In genomic region chr6:113009682-113010081, GRCh38 we compare ENCODE assay signal across 27 cellular contexts.
A peak's percentile ranks its signal among the peaks of the same experiment; 100 is the strongest.
DNase-seq lines count a peak whose midpoint lies in the region; ATAC-seq and TF ChIP-seq lines count a peak whose summit lies in the region.
"Had no signal": no experiment of that assay in that cellular context is flagged by ENCODE, and none has a peak within 500 bp of the region (broad histone marks: within the 10 kb centered on the region; RNA-seq: fewer than 3 reads in every experiment).

No MANE protein-coding gene starts in this region.

- H3K9ac ChIP-seq in mesenchymal stem cell (ENCODE audit: low read length) (peak overlapping the region; percentile 37), neural progenitor cell (no peak overlapping the region)

- H3K14ac ChIP-seq in mesenchymal stem cell (ENCODE audit: low read length in 2 of 2): no peak overlapping the region

- H3K4me3 Mint-ChIP-seq in HFFc6 (no peak overlapping the region), neural progenitor cell (no peak overlapping the region)
- H3K4me3 Mint-ChIP-seq: B cell; CD8-positive, alpha-beta memory T cell; endodermal cell; stimulated activated effector memory CD8-positive, alpha-beta T cell treated with anti-CD3 and anti-CD28 coated beads, Interleukin-12 subunit alpha, Interleukin-12 subunit beta, amount 100 ng/mL, for 72 hours had no signal

- peak overlapping the region; percentile 19; the same call in 1 of the 2 replicates for H3K27ac Mint-ChIP-seq in HFFc6
- no peak overlapping the region for H3K27ac Mint-ChIP-seq in neural progenitor cell
- H3K27ac Mint-ChIP-seq: B cell; CD8-positive, alpha-beta memory T cell; endodermal cell; stimulated activated effector memory CD8-positive, alpha-beta T cell treated with anti-CD3 and anti-CD28 coated beads, Interleukin-12 subunit alpha, Interleukin-12 subunit beta, amount 100 ng/mL, for 72 hours had no signal

- no peak overlapping the region for H2BK120ac ChIP-seq in mesenchymal stem cell (ENCODE audit: low read depth, low read length)

- H2BK5ac ChIP-seq in mesenchymal stem cell (ENCODE audit: low read depth, low read length, poor library complexity, severe bottlenecking): no peak overlapping the region

- H3K18ac ChIP-seq in mesenchymal stem cell (ENCODE audit: low read depth in 1 of 2, low read length in 2 of 2): no peak overlapping the region

- H2AFZ ChIP-seq in mesenchymal stem cell (ENCODE audit: low read depth, low read length) (no peak overlapping the region), neural progenitor cell (replicated peaks) (no peak overlapping the region)

- no peak overlapping the region for H3K4ac ChIP-seq in mesenchymal stem cell (ENCODE audit: low read depth in 1 of 2, low read length in 2 of 2)

- H3K36me3 Mint-ChIP-seq in HFFc6 (ENCODE audit: low read depth) (no peaks in the 10 kb centered on the region), neural progenitor cell (peaks cover 2% of the 10 kb centered on the region)
- H3K36me3 Mint-ChIP-seq: CD8-positive, alpha-beta memory T cell; stimulated activated effector memory CD8-positive, alpha-beta T cell treated with anti-CD3 and anti-CD28 coated beads, Interleukin-12 subunit alpha, Interleukin-12 subunit beta, amount 100 ng/mL, for 72 hours had no signal

- no peak overlapping the region for H4K8ac ChIP-seq in mesenchymal stem cell (ENCODE audit: low read length)

- no peak overlapping the region for H4K91ac ChIP-seq in mesenchymal stem cell (ENCODE audit: low read length)

- H4K20me1 ChIP-seq in neural progenitor cell (ENCODE audit: low read depth): no peaks in the 10 kb centered on the region

- H3K79me1 ChIP-seq in mesenchymal stem cell (replicated peaks; ENCODE audit: low read length, poor library complexity, severe bottlenecking): no peaks in the 10 kb centered on the region

- no peaks in the 10 kb centered on the region for H3K79me2 ChIP-seq in neural progenitor cell (ENCODE audit: low read depth)

- DNase-seq in HFFc6: peak; percentile 35
- peak; percentile 42 for DNase-seq in astrocyte of the hippocampus (ENCODE audit: low read depth, low spot score)
- DNase-seq in mesenchymal stem cell: no peak
- no peak for DNase-seq in neural progenitor cell (ENCODE audit: low spot score)
- no peak for DNase-seq in A172 (ENCODE audit: low spot score)
- DNase-seq: activated gamma-delta T cell; CD8-positive, alpha-beta memory T cell; endodermal cell; GDM1; Kasumi-1; lower lobe of right lung; NCI-H1694 treated with DMSO at 0.1 percent for 48 hours; NCI-H2171 treated with DMSO at 0.1 percent for 48 hours; NCI-H526; SIG-M5; small intestine; stimulated activated CD4-positive, alpha-beta T cell treated with anti-CD3 and anti-CD28 coated beads, Interleukin-2, amount 100 ng/mL, for 48 hours; T-helper 1 cell had no signal

- H3K36me3 ChIP-seq in mesenchymal stem cell (ENCODE audit: control insufficient read depth in 1 of 2, insufficient read depth in 2 of 2, low read depth in 1 of 2, low read length in 2 of 2): no peaks in the 10 kb centered on the region
- no peaks in the 10 kb centered on the region for H3K36me3 ChIP-seq in neural progenitor cell
- H3K36me3 ChIP-seq: esophagus muscularis mucosa, lower lobe of right lung, neutrophil, thoracic aorta had no signal

- no peak overlapping the region for H2BK15ac ChIP-seq in mesenchymal stem cell (ENCODE audit: low read depth, poor library complexity, severe bottlenecking)

- H3K9me3 Mint-ChIP-seq in HFFc6 (no peaks in the 10 kb centered on the region), neural progenitor cell (no peaks in the 10 kb centered on the region)
- H3K9me3 Mint-ChIP-seq: endodermal cell had no signal

- H3K4me1 ChIP-seq in mesenchymal stem cell (ENCODE audit: control insufficient read depth, insufficient read depth, low read depth, low read length) (no peaks in the 10 kb centered on the region), neural progenitor cell (no peaks in the 10 kb centered on the region)
- H3K4me1 ChIP-seq: lower lobe of right lung had no signal

- no peak overlapping the region for H2AK5ac ChIP-seq in mesenchymal stem cell (ENCODE audit: low read length, severe bottlenecking)

- 0 out of 2 replicates have a peak, but pooled peaks cover 2% of the 10 kb centered on the region for H3K27me3 Mint-ChIP-seq in HFFc6 (ENCODE audit: insufficient read depth)
- H3K27me3 Mint-ChIP-seq in neural progenitor cell (ENCODE audit: insufficient read depth, low read depth): no peaks in the 10 kb centered on the region
- H3K27me3 Mint-ChIP-seq: B cell; CD8-positive, alpha-beta memory T cell had no signal

- H3K4me3 ChIP-seq in mesenchymal stem cell (ENCODE audit: insufficient read depth in 1 of 2, low read depth in 1 of 2, low read length in 2 of 2): no peak overlapping the region
- H3K4me3 ChIP-seq in neural progenitor cell: no peak overlapping the region
- H3K4me3 ChIP-seq: coronary artery, esophagus muscularis mucosa, lower lobe of right lung, thoracic aorta had no signal

- H3K9me3 ChIP-seq in mesenchymal stem cell (ENCODE audit: control insufficient read depth, low read length) (no peaks in the 10 kb centered on the region), neural progenitor cell (ENCODE audit: low read depth) (no peaks in the 10 kb centered on the region)
- H3K9me3 ChIP-seq: esophagus muscularis mucosa, lower lobe of right lung, neutrophil, thoracic aorta had no signal

- no peak overlapping the region for H3K23ac ChIP-seq in mesenchymal stem cell (ENCODE audit: low read length in 2 of 2)

- H3K27me3 ChIP-seq in mesenchymal stem cell (ENCODE audit: control insufficient read depth in 1 of 2, insufficient read depth in 1 of 2, low read length in 2 of 2): no peaks in the 10 kb centered on the region
- no peaks in the 10 kb centered on the region for H3K27me3 ChIP-seq in neural progenitor cell
- H3K27me3 ChIP-seq: esophagus muscularis mucosa, neutrophil had no signal

- TF ChIP-seq CTCF in HFFc6 (IDR thresholded peaks at IDR 0.05): no peak
- TF ChIP-seq CTCF in neural progenitor cell (IDR thresholded peaks at IDR 0.05): no peak

- no peak overlapping the region for H3K4me2 ChIP-seq in mesenchymal stem cell (ENCODE audit: low read length, poor library complexity, severe bottlenecking)
- no peak overlapping the region for H3K4me2 ChIP-seq in neural progenitor cell

- H2BK12ac ChIP-seq in mesenchymal stem cell (ENCODE audit: low read length in 2 of 2): no peak overlapping the region

- H3K4me1 Mint-ChIP-seq in HFFc6 (ENCODE audit: low read depth): peaks cover 41% of the 10 kb centered on the region
- H3K4me1 Mint-ChIP-seq in neural progenitor cell: peaks cover 5% of the 10 kb centered on the region
- H3K4me1 Mint-ChIP-seq: B cell; CD8-positive, alpha-beta memory T cell; stimulated activated effector memory CD8-positive, alpha-beta T cell treated with anti-CD3 and anti-CD28 coated beads, Interleukin-12 subunit alpha, Interleukin-12 subunit beta, amount 100 ng/mL, for 72 hours had no signal

- H3F3A ChIP-seq in neural progenitor cell (ENCODE audit: low read depth): no peaks in the 10 kb centered on the region

- H3K27ac ChIP-seq in mesenchymal stem cell (ENCODE audit: low read length, poor library complexity, severe bottlenecking) (no peak overlapping the region), neural progenitor cell (no peak overlapping the region)
- H3K27ac ChIP-seq: coronary artery, esophagus muscularis mucosa, lower lobe of right lung, neutrophil, thoracic aorta had no signal

- no peak for ATAC-seq in HG03378 (IDR thresholded peaks at IDR 0.05; ENCODE audit: unreplicated experiment)
- ATAC-seq in GM21576 (IDR thresholded peaks at IDR 0.05; ENCODE audit: unreplicated experiment): no peak
- ATAC-seq: lower lobe of right lung; Panc1; stimulated activated effector memory CD8-positive, alpha-beta T cell treated with anti-CD3 and anti-CD28 coated beads, Interleukin-12 subunit alpha, Interleukin-12 subunit beta, amount 100 ng/mL, for 72 hours had no signal

- WGBS in mesenchymal stem cell: no CpG with 5 or more reads among the region's 1 CpG

Comparison
In these comparisons a context has a peak if more than half of its experiments do, and no peak if none do; other contexts are left out.
1. DNase-seq: peak in HFFc6 (single experiment) and astrocyte of the hippocampus (single experiment); none in mesenchymal stem cell (single experiment), neural progenitor cell (single experiment) and A172 (single experiment).